ENCODE assay signal across 13 cellular contexts in genomic region chr15:89329329-89330084, GRCh38. TPM values are rescaled to one million over a fixed set of nuclear protein-coding genes. Genes with fewer than 3 reads are reported as not detected.
DNase-seq lines count a peak whose midpoint lies in the region; ATAC-seq, FAIRE-seq and TF ChIP-seq lines count a peak whose summit lies in the region.
"Had no signal": no experiment of that assay in that cellular context is flagged by ENCODE, and none has a peak within 500 bp of the region (broad histone marks: within the 10 kb centered on the region; RNA-seq: fewer than 3 reads in every experiment).

No MANE protein-coding gene starts in this region.

- DNase-seq in AG10803 (ENCODE audit: low read depth) (peak; percentile 43), DND-41 (no peak), G401 (ENCODE audit: low spot score) (no peak), pancreas (no peak), RCC 7860 (ENCODE audit: low spot score) (no peak)
- DNase-seq in activated T-helper 2 cell treated with anti-CD3 and anti-CD28 coated beads, Interferon-gamma antibody, Interleukin-2, Interleukin-4, amounts not matched to agents 10 μg/mL and 5 μg/mL and 100 μg/mL, durations not matched to agents 14 hours and 24 hours and 36 hours (ENCODE audit: low spot score): no peak
- DNase-seq: hippocampal formation, NCI-H1417, RPMI8226 had no signal

- TF ChIP-seq CTCF in AG10803 (conservative IDR thresholded peaks at IDR 0.05; ENCODE audit: low read length) (no peak), DND-41 (IDR thresholded peaks at IDR 0.05; ENCODE audit: borderline replicate concordance, extremely low read depth, low read length, poor library complexity, severe bottlenecking) (no peak), nephron (IDR thresholded peaks at IDR 0.05; ENCODE audit: unreplicated experiment in 3 of 3) (no peak), pancreas (IDR thresholded peaks at IDR 0.05) (no peak)

- H3K27me3 ChIP-seq in DND-41 (ENCODE audit: insufficient read depth, low read length, poor library complexity) (no peaks in the 10 kb centered on the region), pancreas (no peaks in the 10 kb centered on the region)

- peaks cover 94% of the 10 kb centered on the region for H4K20me1 ChIP-seq in DND-41 (ENCODE audit: insufficient read depth, low read length)

- peaks cover 100% of the 10 kb centered on the region for H3K79me2 ChIP-seq in DND-41 (ENCODE audit: insufficient read depth, low read length)

- intact Hi-C loops in activated T-helper 2 cell treated with anti-CD3 and anti-CD28 coated beads, Interferon-gamma antibody, Interleukin-2, Interleukin-4, amounts not matched to agents 10 μg/mL and 5 μg/mL and 100 μg/mL, durations not matched to agents 14 hours and 24 hours and 36 hours (cut with micrococcal nuclease): loop anchor here (5.0 to 10.0 kb wide), 2 partner anchors 37 to 705 kb away; partner anchors contain the start of gene AEN
- intact Hi-C loops in pancreas (cut with DNase I): no loop called here

- H3K4me1 Mint-ChIP-seq in activated T-helper 2 cell treated with anti-CD3 and anti-CD28 coated beads, Interferon-gamma antibody, Interleukin-2, Interleukin-4, amounts not matched to agents 10 μg/mL and 5 μg/mL and 100 μg/mL, durations not matched to agents 14 hours and 24 hours and 36 hours (ENCODE audit: low read depth): peaks cover 40% of the 10 kb centered on the region
- peaks cover 33% of the 10 kb centered on the region for H3K4me1 Mint-ChIP-seq in nephron

- H3K4me3 ChIP-seq in AG10803 (ENCODE audit: low read length) (no peak overlapping the region), DND-41 (ENCODE audit: low read depth in 1 of 2, low read length in 2 of 2) (peak overlapping the region in 1 of 2 experiments; percentile 88; a peak in 2 of 4 replicates), pancreas (no peak overlapping the region)

- no peak overlapping the region for H2AFZ ChIP-seq in DND-41 (ENCODE audit: low read depth, low read length)

- peaks cover 79% of the 10 kb centered on the region for H3K36me3 Mint-ChIP-seq in activated T-helper 2 cell treated with anti-CD3 and anti-CD28 coated beads, Interferon-gamma antibody, Interleukin-2, Interleukin-4, amounts not matched to agents 10 μg/mL and 5 μg/mL and 100 μg/mL, durations not matched to agents 14 hours and 24 hours and 36 hours (ENCODE audit: low read depth)
- H3K36me3 Mint-ChIP-seq in nephron (ENCODE audit: low read depth): peaks cover 73% of the 10 kb centered on the region

- peak overlapping the region; percentile 88; the same call in 1 of the 2 replicates for H3K9ac ChIP-seq in DND-41 (ENCODE audit: low read depth, low read length)

- H3K9me3 Mint-ChIP-seq in activated T-helper 2 cell treated with anti-CD3 and anti-CD28 coated beads, Interferon-gamma antibody, Interleukin-2, Interleukin-4, amounts not matched to agents 10 μg/mL and 5 μg/mL and 100 μg/mL, durations not matched to agents 14 hours and 24 hours and 36 hours: no peaks in the 10 kb centered on the region
- no peaks in the 10 kb centered on the region for H3K9me3 Mint-ChIP-seq in nephron

- peak overlapping the region; percentile 91 for H3K4me2 ChIP-seq in DND-41 (ENCODE audit: insufficient read depth, low read length)

- WGBS in pancreas, 2 donors: 63 to 66% methylated on average over 8 of the region's 8 CpGs

- no peaks in the 10 kb centered on the region for H3K27me3 Mint-ChIP-seq in activated T-helper 2 cell treated with anti-CD3 and anti-CD28 coated beads, Interferon-gamma antibody, Interleukin-2, Interleukin-4, amounts not matched to agents 10 μg/mL and 5 μg/mL and 100 μg/mL, durations not matched to agents 14 hours and 24 hours and 36 hours (ENCODE audit: low read depth)
- H3K27me3 Mint-ChIP-seq in nephron (ENCODE audit: low read depth): no peaks in the 10 kb centered on the region

- FAIRE-seq in pancreas (lab: Jason Lieb, UNC): no peak
- FAIRE-seq in RCC 7860 (lab: Jason Lieb, UNC): no peak

- H3K9me3 ChIP-seq in DND-41 (ENCODE audit: insufficient read depth, low read length, severe bottlenecking) (no peaks in the 10 kb centered on the region), pancreas (no peaks in the 10 kb centered on the region)

- peaks cover 84% of the 10 kb centered on the region for H3K4me1 ChIP-seq in DND-41 (ENCODE audit: insufficient read depth, low read length)
- H3K4me1 ChIP-seq in pancreas: peaks cover 0 to 28% (median 14%) of the 10 kb centered on the region in 3 donors

- H3K4me3 Mint-ChIP-seq in activated T-helper 2 cell treated with anti-CD3 and anti-CD28 coated beads, Interferon-gamma antibody, Interleukin-2, Interleukin-4, amounts not matched to agents 10 μg/mL and 5 μg/mL and 100 μg/mL, durations not matched to agents 14 hours and 24 hours and 36 hours (ENCODE audit: low read depth): peak overlapping the region; percentile 75
- peak overlapping the region; percentile 37 to 68 (median 49) for H3K4me3 Mint-ChIP-seq in nephron

- H3K27ac Mint-ChIP-seq in activated T-helper 2 cell treated with anti-CD3 and anti-CD28 coated beads, Interferon-gamma antibody, Interleukin-2, Interleukin-4, amounts not matched to agents 10 μg/mL and 5 μg/mL and 100 μg/mL, durations not matched to agents 14 hours and 24 hours and 36 hours: peak overlapping the region; percentile 76
- no peak overlapping the region for H3K27ac Mint-ChIP-seq in nephron

- H3K36me3 ChIP-seq in DND-41 (ENCODE audit: insufficient read depth, low read length) (peaks cover 96% of the 10 kb centered on the region), pancreas (peaks cover 7 to 80% (median 40%) of the 10 kb centered on the region in 3 donors)

- ATAC-seq in DND-41 (ENCODE audit: insufficient read depth, low read depth) (0 out of 3 replicates have a peak, but pooled peaks have one; percentile 15), pancreas (no peak), HG03469 (IDR thresholded peaks at IDR 0.05; ENCODE audit: unreplicated experiment) (no peak)
- ATAC-seq: esophagus mucosa had no signal

- in situ Hi-C loops in G401 (cut with HindIII; ENCODE audit: low sequenced_read_pairs): no loop called here

- H3K27ac ChIP-seq in DND-41 (ENCODE audit: low read length) (peak overlapping the region; percentile 65), pancreas (no peak overlapping the region)
- H3K27ac ChIP-seq: C4-2B had no signal

RNA-seq across cellular contexts. Expression of gene POLG, which starts 5.1 kb away (rescaled TPM):
- total RNA-seq in activated T-helper 2 cell treated with anti-CD3 and anti-CD28 coated beads, Interferon-gamma antibody, Interleukin-2, Interleukin-4, amounts not matched to agents 10 μg/mL and 5 μg/mL and 100 μg/mL, durations not matched to agents 14 hours and 24 hours and 36 hours: 124 and 131 TPM in 2 replicates
- 93.8 and 95.5 TPM in 2 replicates for total RNA-seq in G401 (2014; rRNA removed; shearing (Covaris generic))
- total RNA-seq in pancreas: 10 to 100 TPM; 19.3 to 38.1 (median 23.0) TPM
- 10 to 100 TPM; 48.5 to 52.0 TPM for polyA plus RNA-seq in pancreas
